In the genomic region with DNA sequence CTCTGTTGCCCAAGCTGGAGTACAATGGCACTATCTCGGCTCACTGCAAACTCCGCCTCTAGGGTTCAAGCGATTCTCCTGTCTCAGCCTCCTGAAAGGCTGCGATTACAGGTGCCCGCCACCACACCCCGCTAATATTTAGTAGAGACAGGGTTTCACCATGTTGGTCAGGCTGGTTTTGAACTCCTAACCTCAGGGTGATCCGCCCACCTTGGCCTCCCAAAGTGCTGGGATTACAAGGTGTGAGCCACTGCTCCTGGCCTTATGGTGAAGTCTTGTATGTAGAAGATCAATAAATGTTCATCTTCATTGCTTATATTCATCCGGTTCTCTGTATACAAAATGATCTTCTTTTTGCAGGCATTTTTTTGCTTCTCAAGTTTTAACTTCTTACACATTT, we compare ENCODE assay signal across 5 cellular contexts.
"Had no signal": no experiment of that assay in that cellular context is flagged by ENCODE, and none has a peak within 500 bp of the region (broad histone marks: within the 10 kb centered on the region; RNA-seq: fewer than 3 reads in every experiment).

No MANE protein-coding gene starts in this region.

- H3K4me3 ChIP-seq: GM23338, K562 had no signal

- DNase-seq: H9, HCEC 1CT, IMR-90 had no signal

- ATAC-seq: GM23338, K562 had no signal

- H3K9me3 Mint-ChIP-seq: GM23338, H9 had no signal

- H3K27ac Mint-ChIP-seq: GM23338, H9 had no signal

- H3K4me1 Mint-ChIP-seq: GM23338, H9 had no signal

- H3K4me3 Mint-ChIP-seq: GM23338, H9 had no signal
